Comparison of ENCODE assay signal across 1 cellular context in genomic region chr1:33351281-33351660, GRCh38.
TF ChIP-seq lines count a peak whose summit lies in the region.

No MANE protein-coding gene starts in this region.

TF ChIP-seq in K562, 482 proteins besides CTCF, POLR2A, EP300 and RAD21:
- TF ChIP-seq IFI16 (CRISPR knock-in tag; IDR thresholded peaks at IDR 0.05) (no peak), ELF2 (CRISPR knock-in tag; IDR thresholded peaks at IDR 0.05) (no peak), HDGF (IDR thresholded peaks at IDR 0.05) (no peak), SIX5 (IDR thresholded peaks at IDR 0.05; ENCODE audit: borderline replicate concordance in 1 of 2, insufficient read depth in 1 of 2, low read depth in 1 of 2, low read length in 2 of 2) (no peak), ELK3 (CRISPR knock-in tag; IDR thresholded peaks at IDR 0.05) (no peak), TSHZ1 (CRISPR knock-in tag; IDR thresholded peaks at IDR 0.05) (no peak), DDX20 (tag; IDR thresholded peaks at IDR 0.05; ENCODE audit: low read depth) (no peak)
TF ChIP-seq in K562: peak in this region for 0.
